In genomic region chr17:81476635-81477034, GRCh38 we compare ENCODE assay signal across 22 cellular contexts. TPM values are rescaled to one million over a fixed set of nuclear protein-coding genes. Genes with fewer than 3 reads are reported as not detected.
DNase-seq lines count a peak whose midpoint lies in the region; ATAC-seq, FAIRE-seq and TF ChIP-seq lines count a peak whose summit lies in the region.
"Had no signal": no experiment of that assay in that cellular context is flagged by ENCODE, and none has a peak within 500 bp of the region (broad histone marks: within the 10 kb centered on the region; RNA-seq: fewer than 3 reads in every experiment).

No MANE protein-coding gene starts in this region.

- CTCF ChIA-PET in SK-N-SH (lab: Yijun Ruan, JAX), result interaction anchor here (0.6 kb wide), 1 partner anchor 35 kb away, joined by 4 read pairs; no protein-coding TSS in a partner anchor
- CTCF ChIA-PET in H1 (lab: Charles Lee; ENCODE audit: partially characterized antibody), result interaction anchor here (0.6 to 2.1 kb wide), 3 partner anchors 35 to 222 kb away, joined by 3 to 5 read pairs (median 5); no protein-coding TSS in a partner anchor

- H3K4ac ChIP-seq in H1 (replicated peaks; ENCODE audit: insufficient read length, low read depth, low read length) (no peak overlapping the region), trophoblast cell (ENCODE audit: low read depth, low read length) (no peak overlapping the region)

- 79% methylated on average over 6 of the region's 6 CpGs for WGBS in SK-N-SH (ENCODE audit: low lambda C conversion rate)
- 89% methylated on average over 6 of the region's 6 CpGs; no CpG with 5 or more reads in 1 of the 2 experiments for WGBS in H1 (ENCODE audit: extremely low coverage in 1 of 2, insufficient coverage in 1 of 2, insufficient read length in 1 of 2, insufficient replicate concordance in 2 of 2, low coverage in 1 of 2, low lambda C conversion rate in 2 of 2, missing lambda C conversion rate in 1 of 2), 2 experiments
- no CpG with 5 or more reads among the region's 6 CpGs for WGBS in trophoblast cell (ENCODE audit: extremely low coverage, insufficient coverage, insufficient read length)

- H3K27me3 Mint-ChIP-seq in T-helper 2 cell treated with Interferon-gamma antibody and Interleukin-4, amounts not matched to agents 5 μg/mL and 100 μg/mL, for 36 hours (ENCODE audit: low read depth), result peaks cover 15% of the 10 kb centered on the region
- H3K27me3 Mint-ChIP-seq in progenitor cell of endocrine pancreas, result peaks cover 43% of the 10 kb centered on the region

- no peak overlapping the region; the same call in 1 of the 2 replicates for H4K8ac ChIP-seq in H1 (ENCODE audit: extremely low read depth, insufficient read depth, low read length)
- no peak overlapping the region for H4K8ac ChIP-seq in trophoblast cell (ENCODE audit: low read depth, low read length)

- H2AFZ ChIP-seq in SK-N-SH (ENCODE audit: low read depth), result no peak overlapping the region
- no peak overlapping the region for H2AFZ ChIP-seq in H1 (ENCODE audit: low read length)
- H2AFZ ChIP-seq in trophoblast cell (ENCODE audit: insufficient read depth, low read length, poor library complexity), result no peak overlapping the region

- POLR2A ChIA-PET in SK-N-SH (lab: Yijun Ruan, JAX) (no interaction called here), H1 (lab: Charles Lee; ENCODE audit: partially characterized antibody) (no interaction called here)

- H3K4me3 ChIP-seq in SK-N-SH (ENCODE audit: low read depth in 2 of 2, low read length in 1 of 2) (no peak overlapping the region), H1 (ENCODE audit: extremely low read depth in 1 of 4, insufficient read depth in 2 of 4, low read depth in 3 of 4, low read length in 4 of 4) (no peak overlapping the region), trophoblast cell (ENCODE audit: low read depth, low read length) (peak overlapping the region; percentile 13)
- H3K4me3 ChIP-seq: A549, HAP-1 had no signal

- no peaks in the 10 kb centered on the region for H3K9me3 ChIP-seq in SK-N-SH
- peaks cover 0 to 5% of the 10 kb centered on the region in 2 experiments; a peak in 1 of 4 replicates for H3K9me3 ChIP-seq in H1 (ENCODE audit: insufficient read depth in 2 of 2, low read depth in 1 of 2, low read length in 1 of 2)
- H3K9me3 ChIP-seq in trophoblast cell (ENCODE audit: insufficient read depth, low read depth, low read length), result peaks cover 18% of the 10 kb centered on the region
- H3K9me3 ChIP-seq: A549, HAP-1 had no signal

- H2BK12ac ChIP-seq in H1 (ENCODE audit: low read depth, low read length) (no peak overlapping the region), trophoblast cell (ENCODE audit: low read length) (no peak overlapping the region)

- H3K4me1 Mint-ChIP-seq in T-helper 2 cell treated with Interferon-gamma antibody and Interleukin-4, amounts not matched to agents 5 μg/mL and 100 μg/mL, for 36 hours (ENCODE audit: low read depth), result no peaks in the 10 kb centered on the region
- peaks cover 6% of the 10 kb centered on the region for H3K4me1 Mint-ChIP-seq in progenitor cell of endocrine pancreas (ENCODE audit: low read depth)

- H4K20me1 ChIP-seq in SK-N-SH (ENCODE audit: insufficient read depth), result no peaks in the 10 kb centered on the region
- H4K20me1 ChIP-seq in H1 (replicated peaks in 1 of 2; ENCODE audit: control insufficient read depth in 1 of 2, insufficient read depth in 2 of 2, low read length in 2 of 2), result peaks cover 0 to 2% of the 10 kb centered on the region in 2 experiments

- no peak for TF ChIP-seq RAD21 in SK-N-SH (IDR thresholded peaks at IDR 0.05; ENCODE audit: low read length)
- no peak for TF ChIP-seq RAD21 in H1 (IDR thresholded peaks at IDR 0.05 in 1 of 2, conservative IDR thresholded peaks at IDR 0.05 in 1 of 2; ENCODE audit: low read depth in 2 of 2, low read length in 2 of 2)

- TF ChIP-seq CTCF in SK-N-SH (IDR thresholded peaks at IDR 0.05), result no peak
- no peak for TF ChIP-seq CTCF in H1 (IDR thresholded peaks at IDR 0.05; ENCODE audit: control extremely low read depth in 1 of 3, insufficient read depth in 1 of 3, low read depth in 1 of 3, low read length in 3 of 3)
- TF ChIP-seq CTCF in progenitor cell of endocrine pancreas (IDR thresholded peaks at IDR 0.05; ENCODE audit: unreplicated experiment), result no peak

- H3K27me3 ChIP-seq in SK-N-SH (ENCODE audit: insufficient read depth), result no peaks in the 10 kb centered on the region
- peaks cover 7 to 27% (median 21%) of the 10 kb centered on the region in 4 experiments for H3K27me3 ChIP-seq in H1 (replicated peaks in 1 of 4; ENCODE audit: control insufficient read depth in 3 of 4, extremely low read depth in 1 of 4, insufficient read depth in 3 of 4, low read length in 3 of 4)
- H3K27me3 ChIP-seq in trophoblast cell (ENCODE audit: insufficient read depth, low read length), result peaks cover 15% of the 10 kb centered on the region

- H2BK15ac ChIP-seq in H1 (ENCODE audit: low read length), result no peak overlapping the region

- H3K27ac Mint-ChIP-seq in T-helper 2 cell treated with Interferon-gamma antibody and Interleukin-4, amounts not matched to agents 5 μg/mL and 100 μg/mL, for 36 hours, result no peak overlapping the region
- H3K27ac Mint-ChIP-seq in progenitor cell of endocrine pancreas, result no peak overlapping the region
- H3K27ac Mint-ChIP-seq: CD4-positive, alpha-beta memory T cell had no signal

- no peak overlapping the region for H2BK20ac ChIP-seq in H1 (ENCODE audit: low read length)

- no peak overlapping the region for H2AK5ac ChIP-seq in H1 (ENCODE audit: low read depth, low read length)
- H2AK5ac ChIP-seq in trophoblast cell (ENCODE audit: low read length), result no peak overlapping the region

- no peak overlapping the region for H3K9ac ChIP-seq in SK-N-SH
- no peak overlapping the region for H3K9ac ChIP-seq in H1 (replicated peaks in 1 of 4; ENCODE audit: extremely low read depth in 1 of 4, low read depth in 3 of 4, low read length in 3 of 4)
- no peak overlapping the region for H3K9ac ChIP-seq in trophoblast cell (ENCODE audit: low read length)
- H3K9ac ChIP-seq: KMS-11 had no signal

- no peak overlapping the region for H3K14ac ChIP-seq in H1 (ENCODE audit: insufficient read length)
- H3K14ac ChIP-seq in trophoblast cell (ENCODE audit: low read length), result no peak overlapping the region

- peaks cover 0 to 28% of the 10 kb centered on the region in 2 experiments; a peak in 2 of 4 replicates for H3K4me1 ChIP-seq in SK-N-SH (ENCODE audit: control insufficient read depth in 1 of 2, insufficient read depth in 2 of 2, low read depth in 1 of 2, low read length in 1 of 2)
- H3K4me1 ChIP-seq in H1 (replicated peaks in 1 of 4; ENCODE audit: control insufficient read depth in 3 of 4, insufficient read depth in 4 of 4, low read length in 3 of 4), result peaks cover 0 to 3% (median 0%) of the 10 kb centered on the region in 4 experiments; a peak in 1 of 7 replicates
- H3K4me1 ChIP-seq in trophoblast cell (ENCODE audit: control insufficient read depth in 1 of 2, insufficient read depth in 2 of 2, low read length in 2 of 2), result no peaks in the 10 kb centered on the region
- H3K4me1 ChIP-seq: HAP-1 had no signal

- H3K18ac ChIP-seq in H1 (ENCODE audit: extremely low read depth, low read length) (no peak overlapping the region), trophoblast cell (ENCODE audit: low read length) (no peak overlapping the region)

- no peaks in the 10 kb centered on the region for H3K79me1 ChIP-seq in H1 (ENCODE audit: low read depth, low read length)
- H3K79me1 ChIP-seq in trophoblast cell (ENCODE audit: low read length), result no peaks in the 10 kb centered on the region

- ATAC-seq in SK-N-SH treated with all-trans-retinoic acid at 6 μM for 48 hours, result no peak
- ATAC-seq: A549 had no signal

- H4K91ac ChIP-seq in H1 (replicated peaks; ENCODE audit: insufficient read length, low read length) (no peak overlapping the region), trophoblast cell (ENCODE audit: low read depth, low read length) (no peak overlapping the region)

- no peaks in the 10 kb centered on the region for H3K79me2 ChIP-seq in SK-N-SH (ENCODE audit: insufficient read depth)
- H3K79me2 ChIP-seq in H1 (ENCODE audit: control insufficient read depth in 1 of 2, insufficient read depth in 2 of 2, low read length in 2 of 2), result no peaks in the 10 kb centered on the region
- H3K79me2 ChIP-seq in trophoblast cell (ENCODE audit: control insufficient read depth, insufficient read depth, low read length, poor library complexity), result no peaks in the 10 kb centered on the region

- H2BK5ac ChIP-seq in H1 (ENCODE audit: low read depth, low read length), result no peak overlapping the region
- H2BK5ac ChIP-seq in trophoblast cell (ENCODE audit: low read depth, low read length, poor library complexity), result no peak overlapping the region

- no peak overlapping the region for H3K23ac ChIP-seq in H1 (ENCODE audit: insufficient read length)
- H3K23ac ChIP-seq in trophoblast cell (ENCODE audit: low read length), result no peak overlapping the region

- no peak overlapping the region for H3K27ac ChIP-seq in SK-N-SH (ENCODE audit: low read depth in 2 of 2, low read length in 1 of 2)
- no peak overlapping the region for H3K27ac ChIP-seq in H1 (ENCODE audit: low read depth, low read length)
- H3K27ac ChIP-seq in trophoblast cell (ENCODE audit: low read depth, low read length), result no peak overlapping the region
- H3K27ac ChIP-seq: 22Rv1, A549, C4-2B, HL-60, KMS-11 had no signal

- TF ChIP-seq POLR2A in H1 (IDR thresholded peaks at IDR 0.05; ENCODE audit: control extremely low read depth in 1 of 2, low read depth in 2 of 2, low read length in 2 of 2), result no peak

- H4K12ac ChIP-seq in trophoblast cell (ENCODE audit: low read depth, low read length), result no peak overlapping the region

- H3K4me2 ChIP-seq in SK-N-SH (no peak overlapping the region), H1 (ENCODE audit: insufficient read depth in 1 of 2, low read depth in 2 of 2, low read length in 2 of 2) (no peak overlapping the region), trophoblast cell (ENCODE audit: low read length) (no peak overlapping the region)
- H3K4me2 ChIP-seq: A549, KMS-11 had no signal

- H2BK120ac ChIP-seq in H1 (replicated peaks; ENCODE audit: low read depth, low read length), result no peak overlapping the region
- H2BK120ac ChIP-seq in trophoblast cell (ENCODE audit: insufficient read depth, low read length, poor library complexity), result no peak overlapping the region

- H4K5ac ChIP-seq in H1 (ENCODE audit: insufficient read length, low read depth, low read length), result no peak overlapping the region

- FAIRE-seq in H1 (lab: Jason Lieb, UNC), result no peak
- FAIRE-seq: A549, GM12892, GM18507 had no signal

- no peaks in the 10 kb centered on the region for H3K36me3 ChIP-seq in SK-N-SH (replicated peaks in 1 of 2; ENCODE audit: control insufficient read depth in 1 of 2, insufficient read depth in 2 of 2, low read length in 1 of 2)
- no peaks in the 10 kb centered on the region for H3K36me3 ChIP-seq in H1 (ENCODE audit: control insufficient read depth in 2 of 4, insufficient read depth in 4 of 4, low read length in 3 of 4)
- no peaks in the 10 kb centered on the region for H3K36me3 ChIP-seq in trophoblast cell (ENCODE audit: control insufficient read depth in 1 of 2, insufficient read depth in 2 of 2, low read length in 2 of 2)
- H3K36me3 ChIP-seq: HAP-1 had no signal

- H3K36me3 Mint-ChIP-seq in T-helper 2 cell treated with Interferon-gamma antibody and Interleukin-4, amounts not matched to agents 5 μg/mL and 100 μg/mL, for 36 hours (ENCODE audit: low read depth), result no peaks in the 10 kb centered on the region
- H3K36me3 Mint-ChIP-seq in progenitor cell of endocrine pancreas (ENCODE audit: insufficient read depth), result peaks cover 1% of the 10 kb centered on the region
- H3K36me3 Mint-ChIP-seq: CD4-positive, alpha-beta memory T cell had no signal

- no peak for DNase-seq in SK-N-SH
- DNase-seq in H1 (ENCODE audit: low read depth in 1 of 2, low spot score in 2 of 2), result no peak
- no peak for DNase-seq in trophoblast cell
- no peak for DNase-seq in T-helper 2 cell treated with Interferon-gamma antibody and Interleukin-4, amounts not matched to agents 5 μg/mL and 100 μg/mL, for 36 hours (ENCODE audit: low spot score)
- no peak for DNase-seq in T1000 (lab: John Stamatoyannopoulos, UW)
- DNase-seq in progenitor cell of endocrine pancreas (ENCODE audit: low spot score, unreplicated experiment), result no peak
- DNase-seq: AML-193, DMS153, DMS79, GDM1, GOT3 had no signal

- TF ChIP-seq EP300 in SK-N-SH (IDR thresholded peaks at IDR 0.05; ENCODE audit: borderline replicate concordance in 1 of 2, low read depth in 1 of 2, low read length in 1 of 2) (no peak), H1 (IDR thresholded peaks at IDR 0.05; ENCODE audit: borderline replicate concordance in 1 of 2, low read depth in 2 of 2, low read length in 2 of 2) (no peak)

- no peak overlapping the region for H3K56ac ChIP-seq in H1 (replicated peaks; ENCODE audit: insufficient read length, low read depth, low read length)

- no peaks in the 10 kb centered on the region for H3F3A ChIP-seq in SK-N-SH (replicated peaks; ENCODE audit: insufficient read depth)

- H3K23me2 ChIP-seq in H1 (ENCODE audit: low read depth, low read length), result peaks cover 2% of the 10 kb centered on the region; the same call in 1 of the 2 replicates

- no peak overlapping the region for H3K4me3 Mint-ChIP-seq in T-helper 2 cell treated with Interferon-gamma antibody and Interleukin-4, amounts not matched to agents 5 μg/mL and 100 μg/mL, for 36 hours
- H3K4me3 Mint-ChIP-seq in progenitor cell of endocrine pancreas (ENCODE audit: low read depth), result no peak overlapping the region
- H3K4me3 Mint-ChIP-seq: CD4-positive, alpha-beta memory T cell; IgD-negative memory B cell had no signal

- no peaks in the 10 kb centered on the region for H3K9me3 Mint-ChIP-seq in T-helper 2 cell treated with Interferon-gamma antibody and Interleukin-4, amounts not matched to agents 5 μg/mL and 100 μg/mL, for 36 hours
- no peaks in the 10 kb centered on the region for H3K9me3 Mint-ChIP-seq in progenitor cell of endocrine pancreas (ENCODE audit: low read depth)

- H3K9me2 ChIP-seq in SK-N-SH, result no peaks in the 10 kb centered on the region

RNA-seq across cellular contexts. Expression of gene ACTG1, which starts 36.0 kb away (rescaled TPM):
- 3,367 and 7,871 TPM in 2 replicates for polyA plus RNA-seq in SK-N-SH (2012; rRNA removed)
- polyA plus RNA-seq in SK-N-SH (2012; cell fraction: cytosol; rRNA removed), result 4,016 and 6,640 TPM in 2 replicates
- 7,589 and 12,425 TPM in 2 replicates for polyA plus RNA-seq in SK-N-SH (2012; cell fraction: nucleus; rRNA removed)
- total RNA-seq in H1 (2021; fragmentation: NEBNext Ultra II Directional; extraction: Animal tissue kit (Norgen Biotek cat#: 25700)), result 3,535 and 3,691 TPM in 2 replicates
- polyA plus RNA-seq in H1 (2011; rRNA removed), result 5,010 and 7,420 TPM in 2 replicates
- polyA plus RNA-seq in H1 (2011; cell fraction: cytosol; rRNA removed), result 3,868 TPM
- 4,694 TPM for polyA plus RNA-seq in H1 (2011; cell fraction: nucleus; rRNA removed)
- polyA plus RNA-seq in H1 (2012, experiment 1 of 2), result 3,170 to 3,474 TPM (median 3,377 TPM) in 4 replicates
- 3,649 TPM for polyA plus RNA-seq in H1 (2012, experiment 2 of 2)
- 4,243 TPM for polyA plus RNA-seq in H1 (2013, experiment 1 of 2)
- polyA plus RNA-seq in H1 (2013, experiment 2 of 2), result 4,284 TPM
- polyA minus RNA-seq in H1 (2011; rRNA and poly(A)+ RNA removed), result 1,111 and 1,306 TPM in 2 replicates
- 1,521 TPM for polyA minus RNA-seq in H1 (2011; cell fraction: cytosol; rRNA and poly(A)+ RNA removed)
- 1,666 TPM for polyA minus RNA-seq in H1 (2011; cell fraction: nucleus; rRNA and poly(A)+ RNA removed)
- 7,950 and 8,000 TPM in 2 replicates for polyA plus RNA-seq in trophoblast cell (2013)
- total RNA-seq in progenitor cell of endocrine pancreas, result 3,227 and 3,279 TPM in 2 replicates

RNA-seq across cellular contexts. Expression of gene FSCN2, which starts 51.5 kb away (rescaled TPM):
- polyA plus RNA-seq in SK-N-SH (2012; rRNA removed) (2.0 and 2.1 TPM in 2 replicates), H1 (2011; rRNA removed) (0.18 and 0.44 TPM in 2 replicates)
- polyA plus RNA-seq in SK-N-SH (2012; cell fraction: cytosol; rRNA removed), result 0.31 and 0.79 TPM in 2 replicates
- 10.6 and 13.6 TPM in 2 replicates for polyA plus RNA-seq in SK-N-SH (2012; cell fraction: nucleus; rRNA removed)
- total RNA-seq in H1 (2021; fragmentation: NEBNext Ultra II Directional; extraction: Animal tissue kit (Norgen Biotek cat#: 25700)), result 0.30 TPM in 1 of 2 replicates, not detected in the other
- polyA plus RNA-seq in H1 (2011; cell fraction: cytosol; rRNA removed), result 0.14 TPM
- 0.88 TPM for polyA plus RNA-seq in H1 (2011; cell fraction: nucleus; rRNA removed)
- 0.12 to 0.43 TPM (median 0.30 TPM) in 4 replicates for polyA plus RNA-seq in H1 (2012, experiment 1 of 2)
- polyA plus RNA-seq in H1 (2012, experiment 2 of 2), result 0.28 TPM
- not detected for polyA plus RNA-seq in H1 (2013, experiment 1 of 2)
- 0.07 TPM for polyA plus RNA-seq in H1 (2013, experiment 2 of 2)
- 0.09 and 0.10 TPM in 2 replicates for polyA minus RNA-seq in H1 (2011; rRNA and poly(A)+ RNA removed)
- polyA minus RNA-seq in H1 (2011; cell fraction: cytosol; rRNA and poly(A)+ RNA removed), result not detected
- polyA minus RNA-seq in H1 (2011; cell fraction: nucleus; rRNA and poly(A)+ RNA removed), result 0.90 TPM
- 0.42 and 0.76 TPM in 2 replicates for polyA plus RNA-seq in trophoblast cell (2013)
- 4.8 and 5.3 TPM in 2 replicates for total RNA-seq in progenitor cell of endocrine pancreas
